In the genomic region with DNA sequence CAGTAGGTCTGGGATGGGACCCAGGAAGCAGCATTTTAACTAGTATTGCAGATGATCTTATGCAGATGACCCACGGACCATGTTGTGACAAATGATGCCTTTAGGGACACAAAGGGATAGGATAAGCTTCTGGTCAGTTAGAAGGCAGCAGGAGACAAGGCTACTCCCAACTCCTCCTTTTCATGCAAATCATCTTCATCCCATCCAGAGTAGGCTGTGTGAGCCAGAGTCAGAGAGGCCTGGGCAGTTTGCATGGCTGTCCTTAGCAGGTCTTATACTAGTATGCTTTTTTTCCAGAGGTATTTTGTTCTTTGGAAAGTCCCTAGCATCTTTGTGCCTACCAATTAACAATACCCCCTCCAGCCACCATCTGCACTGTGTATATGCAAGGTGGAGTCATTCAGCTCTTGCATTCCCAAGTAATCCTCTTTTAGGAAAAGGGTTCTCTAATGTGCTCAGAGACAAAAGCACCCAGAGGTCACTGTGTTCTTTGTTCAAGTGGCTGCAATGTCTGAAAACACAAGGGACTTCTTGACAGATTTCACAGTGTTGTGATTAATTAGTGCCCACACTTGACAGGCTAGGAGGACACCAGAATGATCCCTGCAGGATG, we compare ENCODE assay signal across 1 cellular context.
TF ChIP-seq lines count a peak whose summit lies in the region.

No MANE protein-coding gene starts in this region.

TF ChIP-seq in H1, 55 proteins besides CTCF, POLR2A, EP300 and RAD21 (continued from another document):
- TF ChIP-seq RNF2 (IDR thresholded peaks at IDR 0.05; ENCODE audit: borderline replicate concordance, low read depth, low read length, missing control alignments, poor library complexity, severe bottlenecking): no peak
- TF ChIP-seq JUN (IDR thresholded peaks at IDR 0.05; ENCODE audit: low read depth, low read length): no peak
- TF ChIP-seq, protein P1, sequence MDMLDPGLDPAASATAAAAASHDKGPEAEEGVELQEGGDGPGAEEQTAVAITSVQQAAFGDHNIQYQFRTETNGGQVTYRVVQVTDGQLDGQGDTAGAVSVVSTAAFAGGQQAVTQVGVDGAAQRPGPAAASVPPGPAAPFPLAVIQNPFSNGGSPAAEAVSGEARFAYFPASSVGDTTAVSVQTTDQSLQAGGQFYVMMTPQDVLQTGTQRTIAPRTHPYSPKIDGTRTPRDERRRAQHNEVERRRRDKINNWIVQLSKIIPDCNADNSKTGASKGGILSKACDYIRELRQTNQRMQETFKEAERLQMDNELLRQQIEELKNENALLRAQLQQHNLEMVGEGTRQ (IDR thresholded peaks at IDR 0.05; ENCODE audit: low read length): no peak
- no peak for TF ChIP-seq EZH2 (IDR thresholded peaks at IDR 0.05; ENCODE audit: low read depth, low read length, severe bottlenecking)
- TF ChIP-seq CBX8 (IDR thresholded peaks at IDR 0.05; ENCODE audit: borderline replicate concordance, low read depth, low read length): no peak
- TF ChIP-seq NANOG (IDR thresholded peaks at IDR 0.05; ENCODE audit: insufficient read depth, low read depth, low read length, poor library complexity, severe bottlenecking): no peak
- no peak for TF ChIP-seq TAF1 (IDR thresholded peaks at IDR 0.05; ENCODE audit: low read depth, low read length)
- TF ChIP-seq TEAD4 (IDR thresholded peaks at IDR 0.05; ENCODE audit: low read depth, low read length): no peak
- no peak for TF ChIP-seq RFX5 (IDR thresholded peaks at IDR 0.05; ENCODE audit: borderline replicate concordance, low read depth, low read length)
- no peak for TF ChIP-seq BACH1 (IDR thresholded peaks at IDR 0.05; ENCODE audit: low read length)
- no peak for TF ChIP-seq PHF8 (conservative IDR thresholded peaks at IDR 0.05; ENCODE audit: low read depth, low read length)
- no peak for TF ChIP-seq YY1 (IDR thresholded peaks at IDR 0.05; ENCODE audit: low read depth, low read length)
- no peak for TF ChIP-seq CEBPB (IDR thresholded peaks at IDR 0.05; ENCODE audit: low read depth, low read length)
- no peak for TF ChIP-seq SRF (IDR thresholded peaks at IDR 0.05; ENCODE audit: low read depth, low read length)
- TF ChIP-seq TBP (IDR thresholded peaks at IDR 0.05; ENCODE audit: low read depth, low read length): no peak
- TF ChIP-seq RXRA (IDR thresholded peaks at IDR 0.05; ENCODE audit: insufficient read depth, low read depth, low read length): no peak
- no peak for TF ChIP-seq GTF2F1 (IDR thresholded peaks at IDR 0.05; ENCODE audit: borderline replicate concordance, low read depth, low read length)
- no peak for TF ChIP-seq ASH2L (IDR thresholded peaks at IDR 0.05; ENCODE audit: low read length)
TF ChIP-seq in H1: peak in this region for 0.
